ENCODE assay signal across 9 cellular contexts in the genomic region with DNA sequence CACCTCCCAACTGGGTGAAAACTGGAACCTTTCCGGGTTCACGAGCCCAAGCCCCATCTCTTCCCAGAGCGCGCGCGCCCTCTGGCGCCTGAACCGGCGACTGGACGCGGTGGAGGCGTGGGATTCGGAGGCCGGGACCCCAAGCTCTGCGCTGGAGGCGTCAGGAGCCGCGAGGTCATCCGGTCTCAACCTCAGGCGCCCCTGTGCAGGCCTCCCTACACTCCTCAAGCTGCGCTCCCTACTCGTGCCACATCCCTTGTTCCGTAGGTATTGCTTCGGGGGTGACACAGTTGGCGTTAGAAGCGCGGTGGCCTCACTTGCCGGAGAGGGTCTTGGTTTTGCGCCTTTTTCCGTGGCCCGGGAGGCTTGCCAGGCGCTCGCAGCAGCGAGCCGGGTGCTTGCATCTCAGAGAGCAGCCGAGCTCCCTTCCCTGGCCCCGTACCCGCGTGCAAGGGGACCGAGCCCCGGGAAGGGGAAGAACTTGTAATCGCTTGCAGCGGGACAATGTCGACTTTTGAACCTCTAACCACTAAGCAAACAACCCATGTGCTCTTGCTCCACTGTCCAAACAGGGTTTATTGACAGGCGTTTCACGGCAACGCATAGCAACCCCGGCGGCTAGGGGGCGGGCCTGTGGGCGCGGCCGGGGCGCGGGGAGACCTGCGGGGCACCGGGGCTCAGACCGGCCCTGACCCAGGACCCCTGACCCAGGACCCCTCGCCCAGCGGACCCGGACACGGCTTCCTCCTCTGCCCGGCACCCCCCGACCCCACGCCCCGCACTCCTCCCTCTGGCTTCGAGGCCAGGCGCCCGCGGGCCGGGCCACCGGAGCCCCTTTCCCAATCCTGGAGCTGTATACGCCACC. TPM values are rescaled to one million over a fixed set of nuclear protein-coding genes. Genes with fewer than 3 reads are reported as not detected.
DNase-seq lines count a peak whose midpoint lies in the region; TF ChIP-seq lines count a peak whose summit lies in the region.
"Had no signal": no experiment of that assay in that cellular context is flagged by ENCODE, and none has a peak within 500 bp of the region (broad histone marks: within the 10 kb centered on the region; RNA-seq: fewer than 3 reads in every experiment).

No MANE protein-coding gene starts in this region.

- H3K4me2 ChIP-seq in neural progenitor cell, result peak overlapping the region; percentile 66

- TF ChIP-seq CTCF in neural progenitor cell (IDR thresholded peaks at IDR 0.05), result peak; percentile 70

- peaks cover 84% of the 10 kb centered on the region for H4K20me1 ChIP-seq in neural progenitor cell (ENCODE audit: low read depth)

- peak overlapping the region; percentile 71 for H3K4me3 Mint-ChIP-seq in T-helper 2 cell treated with Interferon-gamma antibody and Interleukin-4, amounts not matched to agents 5 μg/mL and 100 μg/mL, for 36 hours
- peak overlapping the region; percentile 67 for H3K4me3 Mint-ChIP-seq in neural progenitor cell

- H3K27ac Mint-ChIP-seq in T-helper 2 cell treated with Interferon-gamma antibody and Interleukin-4, amounts not matched to agents 5 μg/mL and 100 μg/mL, for 36 hours, result no peak overlapping the region
- no peak overlapping the region for H3K27ac Mint-ChIP-seq in neural progenitor cell

- H3K79me2 ChIP-seq in neural progenitor cell (ENCODE audit: low read depth), result no peaks in the 10 kb centered on the region

- DNase-seq in DMS 273 (lab: John Stamatoyannopoulos, UW; ENCODE audit: unreplicated experiment), result peak; percentile 83
- no peak for DNase-seq in DMS 273 treated with DMSO at 0.1 percent for 48 hours (lab: John Stamatoyannopoulos, UW)
- peak; percentile 93 for DNase-seq in HuH-7 (ENCODE audit: low spot score)
- peak; percentile 13 for DNase-seq in T-helper 2 cell treated with Interferon-gamma antibody and Interleukin-4, amounts not matched to agents 5 μg/mL and 100 μg/mL, for 36 hours (ENCODE audit: low spot score)
- peak; percentile 17 for DNase-seq in fibroblast of gingiva (ENCODE audit: low read depth)
- DNase-seq in neural progenitor cell (ENCODE audit: low spot score), result peak; percentile 89
- DNase-seq in midbrain (lab: John Stamatoyannopoulos, UW), result no peak
- DNase-seq in effector CD8-positive, alpha-beta T cell (lab: John Stamatoyannopoulos, UW), result no peak

- H3K27ac ChIP-seq in neural progenitor cell, result no peak overlapping the region

- no peak overlapping the region for H2AFZ ChIP-seq in neural progenitor cell (replicated peaks)

- no peaks in the 10 kb centered on the region for H3K9me3 Mint-ChIP-seq in T-helper 2 cell treated with Interferon-gamma antibody and Interleukin-4, amounts not matched to agents 5 μg/mL and 100 μg/mL, for 36 hours
- H3K9me3 Mint-ChIP-seq in neural progenitor cell, result no peaks in the 10 kb centered on the region

- peak overlapping the region; percentile 25 for H3K4me3 ChIP-seq in neural progenitor cell

- H3K4me1 ChIP-seq in neural progenitor cell, result peaks cover 4% of the 10 kb centered on the region

- peaks cover 3% of the 10 kb centered on the region for H3K4me1 Mint-ChIP-seq in T-helper 2 cell treated with Interferon-gamma antibody and Interleukin-4, amounts not matched to agents 5 μg/mL and 100 μg/mL, for 36 hours (ENCODE audit: low read depth)
- peaks cover 8% of the 10 kb centered on the region for H3K4me1 Mint-ChIP-seq in neural progenitor cell

- H3K36me3 Mint-ChIP-seq in T-helper 2 cell treated with Interferon-gamma antibody and Interleukin-4, amounts not matched to agents 5 μg/mL and 100 μg/mL, for 36 hours (ENCODE audit: low read depth), result no peaks in the 10 kb centered on the region
- H3K36me3 Mint-ChIP-seq in neural progenitor cell, result no peaks in the 10 kb centered on the region

- no peaks in the 10 kb centered on the region for H3K36me3 ChIP-seq in neural progenitor cell

- H3K9me3 ChIP-seq in neural progenitor cell (ENCODE audit: low read depth), result no peaks in the 10 kb centered on the region

- no peak overlapping the region for H3K9ac ChIP-seq in neural progenitor cell

- peaks cover 100% of the 10 kb centered on the region for H3K27me3 ChIP-seq in neural progenitor cell

- H3K27me3 Mint-ChIP-seq in T-helper 2 cell treated with Interferon-gamma antibody and Interleukin-4, amounts not matched to agents 5 μg/mL and 100 μg/mL, for 36 hours (ENCODE audit: low read depth), result peaks cover 86% of the 10 kb centered on the region
- peaks cover 90% of the 10 kb centered on the region for H3K27me3 Mint-ChIP-seq in neural progenitor cell (ENCODE audit: insufficient read depth, low read depth)

- H3F3A ChIP-seq in neural progenitor cell (ENCODE audit: low read depth), result peaks cover 23% of the 10 kb centered on the region

RNA-seq across cellular contexts. Expression of gene CDX2, which starts 8.5 kb away (rescaled TPM):
- not detected in 2 replicates for total RNA-seq in neural progenitor cell (ENCODE audit: low replicate concordance)
- total RNA-seq: subcutaneous adipose tissue had no signal

RNA-seq across cellular contexts. Expression of gene URAD, which starts 27.9 kb away (rescaled TPM):
- total RNA-seq in neural progenitor cell (ENCODE audit: low replicate concordance), result not detected in 2 replicates

RNA-seq across cellular contexts. Expression of gene PDX1, which starts 40.8 kb away (rescaled TPM):
- total RNA-seq in neural progenitor cell (ENCODE audit: low replicate concordance), result not detected in 2 replicates
- total RNA-seq: subcutaneous adipose tissue had no signal

Comparison
In these comparisons a context has a peak if more than half of its experiments do, and no peak if none do; other contexts are left out.
1. DNase-seq: peak in DMS 273 (single experiment), HuH-7 (single experiment), T-helper 2 cell treated with Interferon-gamma antibody and Interleukin-4, amounts not matched to agents 5 μg/mL and 100 μg/mL, for 36 hours (single experiment), fibroblast of gingiva (single experiment) and neural progenitor cell (single experiment); none in DMS 273 treated with DMSO at 0.1 percent for 48 hours (single experiment), midbrain (single experiment) and effector CD8-positive, alpha-beta T cell (single experiment).